ENCODE assay signal across 26 cellular contexts in the genomic region with DNA sequence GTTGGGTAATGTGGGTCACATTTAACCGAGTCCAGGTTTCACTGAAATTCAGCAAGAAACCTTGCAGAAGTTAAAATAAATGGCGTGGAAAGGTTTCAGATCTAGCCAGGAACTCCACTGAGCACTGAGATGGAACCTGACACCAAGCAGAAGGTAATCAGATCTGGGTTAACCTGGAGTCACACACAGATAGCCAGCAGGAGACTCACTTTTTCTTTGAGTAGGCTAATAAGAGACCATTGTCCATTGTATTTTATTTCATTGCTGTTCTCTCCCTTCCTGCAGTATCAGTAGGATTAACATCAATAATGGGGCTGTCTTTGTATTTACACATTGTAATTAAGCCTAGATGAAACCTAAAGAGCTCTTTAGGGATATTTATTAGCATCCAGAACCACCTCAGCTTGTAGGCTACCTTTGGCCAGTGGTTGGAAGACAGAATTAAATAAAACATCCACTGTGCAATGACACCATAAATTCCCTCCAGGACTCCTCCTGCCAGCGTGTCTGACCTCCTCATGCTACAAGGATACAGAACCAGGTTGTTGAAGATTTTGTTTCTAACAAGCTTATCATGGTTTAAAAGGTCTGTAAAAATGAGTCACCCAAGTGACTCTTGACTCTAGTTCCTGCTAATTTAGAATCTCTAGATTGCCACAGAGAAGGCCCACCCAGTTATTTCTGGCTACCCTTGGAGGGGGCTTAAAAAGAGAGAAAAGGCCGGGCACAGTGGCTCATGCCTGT.
DNase-seq lines count a peak whose midpoint lies in the region; ATAC-seq and TF ChIP-seq lines count a peak whose summit lies in the region.
"Had no signal": no experiment of that assay in that cellular context is flagged by ENCODE, and none has a peak within 500 bp of the region (broad histone marks: within the 10 kb centered on the region; RNA-seq: fewer than 3 reads in every experiment).

No MANE protein-coding gene starts in this region.

- H2AFZ ChIP-seq in GM23338 = no peak overlapping the region

- H3K36me3 ChIP-seq in GM23338 (ENCODE audit: insufficient read depth) (no peaks in the 10 kb centered on the region; the same call in 1 of the 2 replicates), endodermal cell (ENCODE audit: control insufficient read depth, insufficient read depth, low read length) (peaks cover 9% of the 10 kb centered on the region), gastroesophageal sphincter (no peaks in the 10 kb centered on the region), body of pancreas (replicated peaks in 1 of 2; ENCODE audit: insufficient read depth in 1 of 2, low read depth in 2 of 2) (no peaks in the 10 kb centered on the region)

- H3K9me3 ChIP-seq in endodermal cell (ENCODE audit: control insufficient read depth, low read length) (peaks cover 20% of the 10 kb centered on the region), gastroesophageal sphincter (no peaks in the 10 kb centered on the region), body of pancreas (no peaks in the 10 kb centered on the region)
- H3K9me3 ChIP-seq: Caco-2, SK-N-SH had no signal

- H3K4me1 Mint-ChIP-seq in GM23338 (peaks cover 26% of the 10 kb centered on the region), endodermal cell (peaks cover 33% of the 10 kb centered on the region), nephron progenitor cell (peaks cover 32% of the 10 kb centered on the region)
- no peaks in the 10 kb centered on the region for H3K4me1 Mint-ChIP-seq in activated naive CD8-positive, alpha-beta T cell treated with anti-CD3 and anti-CD28 coated beads for 36 hours
- H3K4me1 Mint-ChIP-seq: CD4-positive, alpha-beta memory T cell had no signal

- intact Hi-C loops in body of pancreas (cut with DNase I) = no loop called here

- H3K4me3 ChIP-seq in GM23338 = no peak overlapping the region
- peak overlapping the region; percentile 24 for H3K4me3 ChIP-seq in endodermal cell (ENCODE audit: low read length)
- no peak overlapping the region for H3K4me3 ChIP-seq in gastroesophageal sphincter
- H3K4me3 ChIP-seq in body of pancreas = no peak overlapping the region
- H3K4me3 ChIP-seq: GM12878 had no signal

- 75 to 79% methylated on average over 3 to 4 of the region's 4 CpGs for WGBS in endodermal cell (ENCODE audit: insufficient coverage in 1 of 2, insufficient read length in 1 of 2), 2 experiments
- WGBS in gastroesophageal sphincter (ENCODE audit: low coverage in 1 of 2), 2 donors = 83 to 94% methylated on average over 3 to 4 of the region's 4 CpGs
- WGBS in body of pancreas, 2 donors = 46 to 54% methylated on average over 4 of the region's 4 CpGs

- no peak for TF ChIP-seq EP300 in gastroesophageal sphincter (IDR thresholded peaks at IDR 0.05)

- ATAC-seq in GM23338 (peak; percentile 80), gastroesophageal sphincter (no peak), body of pancreas (no peak)
- ATAC-seq: GM12878, Panc1 had no signal

- H3K27me3 Mint-ChIP-seq in GM23338 (ENCODE audit: insufficient read depth, low read depth, poor library complexity) = peaks cover 3% of the 10 kb centered on the region
- H3K27me3 Mint-ChIP-seq in endodermal cell (ENCODE audit: insufficient read depth) = peaks cover 4% of the 10 kb centered on the region
- H3K27me3 Mint-ChIP-seq in nephron progenitor cell (ENCODE audit: low read depth, poor library complexity) = peaks cover 3% of the 10 kb centered on the region
- H3K27me3 Mint-ChIP-seq in activated naive CD8-positive, alpha-beta T cell treated with anti-CD3 and anti-CD28 coated beads for 36 hours = no peaks in the 10 kb centered on the region
- H3K27me3 Mint-ChIP-seq: CD4-positive, alpha-beta memory T cell had no signal

- no peak overlapping the region for H3K9ac ChIP-seq in endodermal cell (ENCODE audit: extremely low read depth, low read length, poor library complexity, severe bottlenecking)
- H3K9ac ChIP-seq: SK-N-SH had no signal

- TF ChIP-seq CTCF in GM23338 (conservative IDR thresholded peaks at IDR 0.05; ENCODE audit: low read depth in 2 of 2) (no peak), endodermal cell (conservative IDR thresholded peaks at IDR 0.05) (peak; percentile 29), nephron progenitor cell (IDR thresholded peaks at IDR 0.05) (no peak), gastroesophageal sphincter (IDR thresholded peaks at IDR 0.05) (no peak), body of pancreas (IDR thresholded peaks at IDR 0.05) (no peak)

- H4K20me1 ChIP-seq in GM23338 (replicated peaks; ENCODE audit: insufficient read depth) = no peaks in the 10 kb centered on the region

- no peaks in the 10 kb centered on the region for H3F3A ChIP-seq in GM23338 (replicated peaks; ENCODE audit: low read depth)

- H3K9me3 Mint-ChIP-seq in GM23338 (peaks cover 2% of the 10 kb centered on the region; the same call in 1 of the 3 replicates), endodermal cell (peaks cover 16% of the 10 kb centered on the region), nephron progenitor cell (peaks cover 20% of the 10 kb centered on the region)
- H3K9me3 Mint-ChIP-seq in activated naive CD8-positive, alpha-beta T cell treated with anti-CD3 and anti-CD28 coated beads for 36 hours = no peaks in the 10 kb centered on the region

- H3K36me3 Mint-ChIP-seq in GM23338 (ENCODE audit: low read depth) (no peaks in the 10 kb centered on the region), endodermal cell (ENCODE audit: low read depth) (peaks cover 14% of the 10 kb centered on the region), nephron progenitor cell (ENCODE audit: low read depth) (no peaks in the 10 kb centered on the region)
- no peaks in the 10 kb centered on the region for H3K36me3 Mint-ChIP-seq in activated naive CD8-positive, alpha-beta T cell treated with anti-CD3 and anti-CD28 coated beads for 36 hours
- H3K36me3 Mint-ChIP-seq: CD4-positive, alpha-beta memory T cell had no signal

- H3K27me3 ChIP-seq in GM23338 (ENCODE audit: insufficient read depth) (no peaks in the 10 kb centered on the region), endodermal cell (ENCODE audit: control insufficient read depth, insufficient read depth, low read length, poor library complexity, severe bottlenecking) (no peaks in the 10 kb centered on the region), gastroesophageal sphincter (no peaks in the 10 kb centered on the region), body of pancreas (no peaks in the 10 kb centered on the region)

- H3K4me1 ChIP-seq in GM23338 (ENCODE audit: insufficient read depth) (peaks cover 3% of the 10 kb centered on the region; the same call in 1 of the 2 replicates), endodermal cell (ENCODE audit: control insufficient read depth, insufficient read depth, low read length) (peaks cover 16% of the 10 kb centered on the region), gastroesophageal sphincter (no peaks in the 10 kb centered on the region), body of pancreas (no peaks in the 10 kb centered on the region)
- H3K4me1 ChIP-seq: Caco-2 had no signal

- no peaks in the 10 kb centered on the region for H3K79me2 ChIP-seq in GM23338 (replicated peaks; ENCODE audit: insufficient read depth)

- H3K4me2 ChIP-seq in GM23338 = no peak overlapping the region
- H3K4me2 ChIP-seq: SK-N-SH had no signal

- H3K27ac Mint-ChIP-seq in GM23338 (no peak overlapping the region), endodermal cell (peak overlapping the region; percentile 3), nephron progenitor cell (peak overlapping the region; percentile 91)
- no peak overlapping the region for H3K27ac Mint-ChIP-seq in activated naive CD8-positive, alpha-beta T cell treated with anti-CD3 and anti-CD28 coated beads for 36 hours

- H3K27ac ChIP-seq in GM23338 (ENCODE audit: low read depth) = no peak overlapping the region
- no peak overlapping the region for H3K27ac ChIP-seq in endodermal cell (ENCODE audit: low read depth, low read length)
- no peak overlapping the region for H3K27ac ChIP-seq in gastroesophageal sphincter
- H3K27ac ChIP-seq in body of pancreas = no peak overlapping the region
- H3K27ac ChIP-seq: RWPE1 had no signal

- no peak overlapping the region for H3K4me3 Mint-ChIP-seq in GM23338
- no peak overlapping the region for H3K4me3 Mint-ChIP-seq in endodermal cell
- no peak overlapping the region for H3K4me3 Mint-ChIP-seq in nephron progenitor cell
- no peak overlapping the region for H3K4me3 Mint-ChIP-seq in activated naive CD8-positive, alpha-beta T cell treated with anti-CD3 and anti-CD28 coated beads for 36 hours
- H3K4me3 Mint-ChIP-seq: CD4-positive, alpha-beta memory T cell had no signal

- DNase-seq in GM23338 (ENCODE audit: low spot score) (no peak), OCI-M1 (lab: John Stamatoyannopoulos, UW) (peak; percentile 49), endodermal cell (no peak), nephron progenitor cell (no peak), body of pancreas (no peak), NCI-H1694 treated with DMSO at 0.1 percent for 48 hours (lab: John Stamatoyannopoulos, UW) (no peak)
- DNase-seq in activated naive CD8-positive, alpha-beta T cell treated with anti-CD3 and anti-CD28 coated beads for 36 hours = no peak
- DNase-seq: AML-193; C1 segment of cervical spinal cord; Caco-2; CD4-positive, alpha-beta memory T cell; GOT3; HCEC 1CT; KBM-7; MV-4-11; NCI-H1105; NCI-H1436 treated with DMSO at 0.1 percent for 48 hours; NCI-H2029; NCI-H446; NCI-H524 treated with DMSO at 0.1 percent for 48 hours; SHP77; SK-N-SH had no signal

- no peak for TF ChIP-seq POLR2A in gastroesophageal sphincter (IDR thresholded peaks at IDR 0.05)
- TF ChIP-seq POLR2A in body of pancreas (IDR thresholded peaks at IDR 0.05) = no peak

- no peaks in the 10 kb centered on the region for H3K9me2 ChIP-seq in GM23338 (ENCODE audit: insufficient read depth)
- H3K9me2 ChIP-seq: SK-N-SH had no signal

TF ChIP-seq in GM23338, 12 proteins besides CTCF, POLR2A, EP300 and RAD21 (continues in another document):
- TF ChIP-seq NANOG (IDR thresholded peaks at IDR 0.05; ENCODE audit: borderline replicate concordance) (no peak), CREB1 (CRISPR knock-in tag; IDR thresholded peaks at IDR 0.05; ENCODE audit: low read depth) (no peak), JUNB (IDR thresholded peaks at IDR 0.05; ENCODE audit: unreplicated experiment) (no peak)

Comparison
In these comparisons a context has a peak if more than half of its experiments do, and no peak if none do; other contexts are left out.
1. H3K27ac Mint-ChIP-seq: peak in endodermal cell (single experiment) and nephron progenitor cell (single experiment); none in GM23338 (single experiment) and activated naive CD8-positive, alpha-beta T cell treated with anti-CD3 and anti-CD28 coated beads for 36 hours (single experiment).